In the genomic region with DNA sequence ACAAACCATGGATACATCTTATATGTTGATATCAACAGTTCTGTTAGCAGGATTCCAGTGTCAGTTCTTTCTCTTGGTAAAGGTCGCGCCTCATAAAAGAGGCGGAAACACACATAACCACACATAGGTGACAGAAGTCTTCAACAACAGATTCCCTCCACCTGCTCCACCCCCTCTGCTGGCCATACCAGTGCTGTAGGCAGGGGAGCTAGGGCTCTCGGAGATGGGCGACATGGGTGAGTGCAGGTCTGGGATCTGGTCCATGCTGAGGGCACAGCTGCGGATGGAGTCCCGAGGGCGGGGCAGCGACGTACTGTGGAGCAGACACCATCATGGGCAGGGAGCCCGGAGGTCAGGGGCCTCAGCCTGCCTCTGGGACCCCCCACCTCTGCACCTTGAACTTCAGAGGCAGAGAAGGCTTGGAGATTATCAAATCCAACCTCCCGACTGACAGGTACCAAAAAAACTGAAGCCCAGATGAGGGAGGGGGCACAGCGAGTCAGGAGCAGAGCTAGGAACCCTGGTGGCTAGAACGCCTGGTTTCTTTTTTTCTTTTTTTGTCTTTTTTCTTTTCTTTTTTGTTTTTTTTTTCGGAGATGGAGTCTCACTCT, we compare ENCODE assay signal across 1 cellular context.
TF ChIP-seq lines count a peak whose summit lies in the region.

No MANE protein-coding gene starts in this region.

TF ChIP-seq in HEK293T, 16 proteins besides CTCF, POLR2A, EP300 and RAD21 (continued from another document):
- TF ChIP-seq, protein P1, sequence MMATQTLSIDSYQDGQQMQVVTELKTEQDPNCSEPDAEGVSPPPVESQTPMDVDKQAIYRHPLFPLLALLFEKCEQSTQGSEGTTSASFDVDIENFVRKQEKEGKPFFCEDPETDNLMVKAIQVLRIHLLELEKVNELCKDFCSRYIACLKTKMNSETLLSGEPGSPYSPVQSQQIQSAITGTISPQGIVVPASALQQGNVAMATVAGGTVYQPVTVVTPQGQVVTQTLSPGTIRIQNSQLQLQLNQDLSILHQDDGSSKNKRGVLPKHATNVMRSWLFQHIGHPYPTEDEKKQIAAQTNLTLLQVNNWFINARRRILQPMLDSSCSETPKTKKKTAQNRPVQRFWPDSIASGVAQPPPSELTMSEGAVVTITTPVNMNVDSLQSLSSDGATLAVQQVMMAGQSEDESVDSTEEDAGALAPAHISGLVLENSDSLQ (IDR thresholded peaks at IDR 0.05): no peak
- TF ChIP-seq ZNF384 (IDR thresholded peaks at IDR 0.05) (no peak), NFRKB (IDR thresholded peaks at IDR 0.05) (no peak), HDGF (IDR thresholded peaks at IDR 0.05; ENCODE audit: borderline replicate concordance) (no peak), FOXM1 (IDR thresholded peaks at IDR 0.05; ENCODE audit: borderline replicate concordance) (no peak)
